10 cellular contexts compared by ENCODE assay signal in the genomic region with DNA sequence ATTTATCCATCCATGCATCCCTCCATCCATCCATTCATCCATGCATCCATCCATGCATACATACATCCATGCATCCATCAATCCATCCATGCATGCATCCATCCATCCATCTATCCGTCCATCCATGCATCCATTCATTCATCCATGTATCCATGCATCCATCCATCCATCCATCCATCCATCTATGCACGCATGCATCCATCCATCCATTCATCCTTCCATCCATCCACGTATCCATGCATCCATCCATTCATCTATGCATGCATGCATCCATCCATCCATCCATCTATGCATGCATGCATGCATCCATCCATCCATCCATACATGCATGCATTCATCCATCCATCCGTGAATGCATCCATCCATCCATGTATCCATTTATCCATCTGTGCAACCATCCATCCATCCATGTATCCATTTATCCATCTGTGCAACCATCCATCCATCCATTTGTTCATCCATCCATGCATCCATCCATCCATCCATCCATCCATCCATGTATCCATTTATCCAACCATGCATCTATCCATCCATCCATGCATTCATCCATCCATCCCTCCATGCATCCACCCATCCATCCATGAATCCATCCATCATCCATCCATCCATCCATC.
"Had no signal": no experiment of that assay in that cellular context is flagged by ENCODE, and none has a peak within 500 bp of the region (broad histone marks: within the 10 kb centered on the region; RNA-seq: fewer than 3 reads in every experiment).

No MANE protein-coding gene starts in this region.

- ATAC-seq: GM23338, K562 had no signal

- H3K27ac ChIP-seq: HL-60 had no signal

- DNase-seq: H9, HCEC 1CT, HFFc6, IMR-90, KG1 had no signal

- H3K4me3 ChIP-seq: GM23338, K562 had no signal

- H3K4me2 ChIP-seq: GM23338 had no signal

- H2AFZ ChIP-seq: GM23338 had no signal

- FAIRE-seq: H1, H54, K562 had no signal
